14 cellular contexts compared by ENCODE assay signal in genomic region chr16:77290451-77291110, GRCh38.
A peak's percentile ranks its signal among the peaks of the same experiment; 100 is the strongest.
DNase-seq lines count a peak whose midpoint lies in the region; ATAC-seq, FAIRE-seq and TF ChIP-seq lines count a peak whose summit lies in the region.
"Had no signal": no experiment of that assay in that cellular context is flagged by ENCODE, and none has a peak within 500 bp of the region (broad histone marks: within the 10 kb centered on the region; RNA-seq: fewer than 3 reads in every experiment).

No MANE protein-coding gene starts in this region.

- no peak for TF ChIP-seq CTCF in CD8-positive, alpha-beta T cell (IDR thresholded peaks at IDR 0.05)

- CTCF ChIA-PET in CD8-positive, alpha-beta T cell (lab: Charles Lee): no interaction called here

- no peak for ATAC-seq in GM21367 (IDR thresholded peaks at IDR 0.05; ENCODE audit: unreplicated experiment)
- ATAC-seq in GM18907 (IDR thresholded peaks at IDR 0.05; ENCODE audit: unreplicated experiment): no peak
- no peak for ATAC-seq in CD8-positive, alpha-beta T cell
- ATAC-seq: activated T-cell treated with anti-CD3 and anti-CD28 coated beads, Interleukin-2, amount 50 U/mL, for 72 hours; mucosa of descending colon; psoas muscle; stimulated activated effector memory CD8-positive, alpha-beta T cell treated with anti-CD3 and anti-CD28 coated beads, Interleukin-12 subunit alpha, Interleukin-12 subunit beta, amount 100 ng/mL, for 72 hours had no signal

- H3K4me3 Mint-ChIP-seq in CD8-positive, alpha-beta T cell: no peak overlapping the region
- H3K4me3 Mint-ChIP-seq: activated T-cell treated with anti-CD3 and anti-CD28 coated beads, Interleukin-2, amount 50 U/mL, for 72 hours; stimulated activated effector memory CD8-positive, alpha-beta T cell treated with anti-CD3 and anti-CD28 coated beads, Interleukin-12 subunit alpha, Interleukin-12 subunit beta, amount 100 ng/mL, for 72 hours had no signal

- H3K9me3 ChIP-seq in CD8-positive, alpha-beta T cell (ENCODE audit: low read length): no peaks in the 10 kb centered on the region
- H3K9me3 ChIP-seq: mucosa of descending colon, psoas muscle had no signal

- no peaks in the 10 kb centered on the region for H3K36me3 ChIP-seq in CD8-positive, alpha-beta T cell (ENCODE audit: insufficient read depth, low read length)

- H3K4me1 Mint-ChIP-seq in CD8-positive, alpha-beta T cell (ENCODE audit: low read depth): no peaks in the 10 kb centered on the region
- H3K4me1 Mint-ChIP-seq: stimulated activated effector memory CD8-positive, alpha-beta T cell treated with anti-CD3 and anti-CD28 coated beads, Interleukin-12 subunit alpha, Interleukin-12 subunit beta, amount 100 ng/mL, for 72 hours had no signal

- no peak overlapping the region for H3K27ac Mint-ChIP-seq in CD8-positive, alpha-beta T cell
- H3K27ac Mint-ChIP-seq: activated T-cell treated with anti-CD3 and anti-CD28 coated beads, Interleukin-2, amount 50 U/mL, for 72 hours; stimulated activated effector memory CD8-positive, alpha-beta T cell treated with anti-CD3 and anti-CD28 coated beads, Interleukin-12 subunit alpha, Interleukin-12 subunit beta, amount 100 ng/mL, for 72 hours had no signal

- H3K9me3 Mint-ChIP-seq in CD8-positive, alpha-beta T cell: no peaks in the 10 kb centered on the region
- H3K9me3 Mint-ChIP-seq: activated T-cell treated with anti-CD3 and anti-CD28 coated beads, Interleukin-2, amount 50 U/mL, for 72 hours; stimulated activated effector memory CD8-positive, alpha-beta T cell treated with anti-CD3 and anti-CD28 coated beads, Interleukin-12 subunit alpha, Interleukin-12 subunit beta, amount 100 ng/mL, for 72 hours had no signal

- DNase-seq in COLO668 (lab: John Stamatoyannopoulos, UW; ENCODE audit: unreplicated experiment): peak; percentile 50
- peak; percentile 43 for DNase-seq in NCI-H1105 (lab: John Stamatoyannopoulos, UW)
- peak; percentile 74 for DNase-seq in amniotic epithelial cell (ENCODE audit: low read depth)
- DNase-seq in hippocampal formation (lab: John Stamatoyannopoulos, UW): no peak
- no peak for DNase-seq in CD8-positive, alpha-beta T cell
- DNase-seq: activated T-cell treated with anti-CD3 and anti-CD28 coated beads, Interleukin-2, amount 50 U/mL, for 72 hours; anterior cingulate cortex; mucosa of descending colon; MV-4-11; psoas muscle had no signal

- no peaks in the 10 kb centered on the region for H3K4me1 ChIP-seq in CD8-positive, alpha-beta T cell (ENCODE audit: insufficient read depth, low read length)
- H3K4me1 ChIP-seq: psoas muscle had no signal

- H3K4me3 ChIP-seq in CD8-positive, alpha-beta T cell (ENCODE audit: low read depth, low read length): no peak overlapping the region
- H3K4me3 ChIP-seq: mucosa of descending colon, psoas muscle had no signal

- H3K27me3 Mint-ChIP-seq in CD8-positive, alpha-beta T cell (ENCODE audit: low read depth): no peaks in the 10 kb centered on the region

- intact Hi-C loops in CD8-positive, alpha-beta T cell (cut with DNase I, micrococcal nuclease): no loop called here

- peak; percentile 75 for FAIRE-seq in islet of Langerhans (lab: Jason Lieb, UNC)

- POLR2A ChIA-PET in CD8-positive, alpha-beta T cell (lab: Charles Lee): no interaction called here

- no peaks in the 10 kb centered on the region for H3K36me3 Mint-ChIP-seq in CD8-positive, alpha-beta T cell
- H3K36me3 Mint-ChIP-seq: stimulated activated effector memory CD8-positive, alpha-beta T cell treated with anti-CD3 and anti-CD28 coated beads, Interleukin-12 subunit alpha, Interleukin-12 subunit beta, amount 100 ng/mL, for 72 hours had no signal

- H3K27me3 ChIP-seq in CD8-positive, alpha-beta T cell (ENCODE audit: insufficient read depth, low read length): no peaks in the 10 kb centered on the region

- H3K27ac ChIP-seq in CD8-positive, alpha-beta T cell (ENCODE audit: low read depth, low read length): no peak overlapping the region
- H3K27ac ChIP-seq: psoas muscle had no signal

Comparison
In these comparisons a context has a peak if more than half of its experiments do, and no peak if none do; other contexts are left out.
1. DNase-seq: peak in COLO668 (single experiment), NCI-H1105 (single experiment) and amniotic epithelial cell (single experiment); none in hippocampal formation (0 of 2) and CD8-positive, alpha-beta T cell (0 of 7).